8 cellular contexts compared by ENCODE assay signal in the genomic region with DNA sequence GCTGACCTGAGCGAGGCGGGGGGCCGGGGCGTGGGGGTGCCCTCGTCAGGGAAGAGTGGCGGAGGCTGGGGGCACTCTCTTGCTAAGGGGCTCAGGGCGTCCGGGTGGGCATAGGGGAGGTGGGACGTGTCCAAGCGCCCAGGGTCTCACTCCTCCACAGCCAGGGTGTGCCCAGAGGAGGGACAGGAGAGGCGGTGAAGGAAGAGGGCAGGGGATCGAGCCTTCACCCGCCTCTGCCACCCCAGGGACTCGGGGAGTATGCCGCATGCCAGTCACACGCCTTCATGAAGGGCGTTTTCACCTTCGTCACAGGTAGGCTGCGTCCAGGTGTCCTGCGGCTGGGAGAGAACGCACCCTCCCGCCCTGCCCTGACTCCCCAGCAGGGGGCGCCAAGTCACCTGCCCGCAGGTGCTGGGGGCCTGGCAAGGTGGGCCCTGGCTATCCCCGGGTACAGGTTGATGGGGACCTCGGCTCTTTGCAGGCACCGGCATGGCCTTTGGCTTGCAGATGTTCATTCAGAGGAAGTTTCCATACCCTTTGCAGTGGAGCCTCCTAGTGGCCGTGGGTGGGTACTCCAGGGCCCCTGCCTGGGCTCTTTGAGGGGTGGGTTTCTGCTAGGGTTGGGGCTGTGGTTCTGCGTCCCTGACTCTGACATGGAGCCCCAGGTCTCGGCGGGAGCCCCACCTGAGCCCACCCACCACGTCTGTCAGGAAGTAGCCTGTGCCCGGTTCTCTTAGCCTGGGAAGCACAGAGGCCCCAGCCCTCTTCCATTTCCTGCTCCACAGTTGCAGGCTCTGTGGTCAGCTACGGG.
DNase-seq lines count a peak whose midpoint lies in the region.

No MANE protein-coding gene starts in this region.

- peak overlapping the region; percentile 85 for H3K4me3 ChIP-seq in iPS-20b (ENCODE audit: low read length)

- no peaks in the 10 kb centered on the region for H3K9me3 ChIP-seq in iPS-20b (ENCODE audit: insufficient read depth, low read depth, low read length)

- peak; percentile 41 for DNase-seq in NK-92 treated with Interleukin-12 subunit alpha and Interleukin-12 subunit beta, amount 100 ng/mL, for 24 hours (lab: John Stamatoyannopoulos, UW)
- DNase-seq in NK-92 (lab: John Stamatoyannopoulos, UW; ENCODE audit: unreplicated experiment) (no peak), KG1 (lab: John Stamatoyannopoulos, UW) (peak; percentile 47), T follicular helper cell (ENCODE audit: low read depth) (peak; percentile 60), cerebellar nuclear complex (lab: John Stamatoyannopoulos, UW) (no peak)
- DNase-seq in stimulated activated CD4-positive, alpha-beta T cell treated with anti-CD3 and anti-CD28 coated beads, Interleukin-12 subunit alpha, Interleukin-12 subunit beta, amount 100 ng/mL, for 48 hours (ENCODE audit: low read depth in 2 of 3, low spot score in 1 of 3), result peak; percentile 42 to 65 (median 53)

- H3K36me3 ChIP-seq in iPS-20b (ENCODE audit: insufficient read depth, low read depth, low read length), result peaks cover 9% of the 10 kb centered on the region; the same call in 1 of the 2 replicates

- H3K9ac ChIP-seq in iPS-20b (ENCODE audit: low read depth, low read length), result peak overlapping the region; percentile 82

- no peaks in the 10 kb centered on the region for H3K27me3 ChIP-seq in iPS-20b (ENCODE audit: insufficient read depth, low read length)

- peaks cover 3% of the 10 kb centered on the region; the same call in 1 of the 2 replicates for H3K4me1 ChIP-seq in iPS-20b (ENCODE audit: insufficient read depth, low read length)

- H3K27ac ChIP-seq in angular gyrus (ENCODE audit: low read depth, low read length), result peak overlapping the region; percentile 95
- peak overlapping the region; percentile 65 for H3K27ac ChIP-seq in iPS-20b (ENCODE audit: low read length)

Comparison
In these comparisons a context has a peak if more than half of its experiments do, and no peak if none do; other contexts are left out.
1. DNase-seq: peak in NK-92 treated with Interleukin-12 subunit alpha and Interleukin-12 subunit beta, amount 100 ng/mL, for 24 hours (single experiment), KG1 (single experiment), T follicular helper cell (single experiment) and stimulated activated CD4-positive, alpha-beta T cell treated with anti-CD3 and anti-CD28 coated beads, Interleukin-12 subunit alpha, Interleukin-12 subunit beta, amount 100 ng/mL, for 48 hours (3 of 3); none in NK-92 (single experiment) and cerebellar nuclear complex (0 of 2).